ENCODE assay signal across 8 cellular contexts in the genomic region with DNA sequence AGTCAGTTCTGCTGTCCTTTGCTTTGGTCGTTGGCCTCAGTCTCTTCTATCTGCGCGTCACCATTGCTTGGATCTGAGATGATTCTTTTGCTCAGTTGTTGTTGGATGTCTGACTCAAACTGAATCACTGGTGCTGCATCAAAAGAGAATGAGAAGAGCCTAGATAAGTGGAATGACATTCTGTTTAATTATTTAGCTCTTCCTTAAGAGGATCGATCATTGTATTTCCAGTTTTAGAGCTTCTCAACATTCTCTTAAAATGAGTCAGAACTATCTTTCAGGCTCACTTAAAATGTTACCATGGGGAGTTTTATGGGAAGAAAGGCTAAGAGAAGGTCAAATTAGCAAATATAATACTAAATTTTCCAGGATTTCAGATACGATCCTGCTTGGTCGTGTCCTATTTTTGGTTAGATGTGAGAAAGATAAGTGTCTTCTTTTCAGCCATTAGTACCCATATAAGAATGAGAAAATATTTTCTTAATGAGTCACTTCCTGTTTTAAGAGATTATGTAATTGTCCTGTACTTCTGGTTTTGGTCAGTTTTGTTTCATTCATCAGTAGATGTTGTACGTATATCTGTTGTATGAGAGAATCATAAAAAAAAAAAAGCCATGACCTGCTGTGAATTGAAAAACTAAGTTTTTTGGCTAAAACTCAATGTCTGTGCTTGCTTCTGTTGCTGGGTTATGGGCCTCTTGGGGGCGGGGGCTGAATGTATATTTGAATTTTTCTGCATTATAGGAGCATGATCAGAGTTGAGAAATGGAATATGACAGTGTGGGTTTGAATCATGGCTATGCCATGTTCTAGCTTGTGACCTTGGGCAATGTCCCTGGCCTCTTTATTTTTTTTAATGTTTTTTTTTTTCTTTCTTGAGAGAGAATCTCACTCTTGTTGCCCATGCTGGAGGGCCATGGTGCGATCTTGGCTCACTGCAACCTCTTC. TPM values are rescaled to one million over a fixed set of nuclear protein-coding genes. Genes with fewer than 3 reads are reported as not detected.
DNase-seq lines count a peak whose midpoint lies in the region; ATAC-seq and TF ChIP-seq lines count a peak whose summit lies in the region.

No MANE protein-coding gene starts in this region.

- H3K27ac Mint-ChIP-seq in IgD-negative memory B cell (peak overlapping the region; percentile 88 to 95 (median 94)), type B pancreatic cell (peak overlapping the region; percentile 88)
- peak overlapping the region; percentile 81 for H3K27ac Mint-ChIP-seq in activated naive CD8-positive, alpha-beta T cell treated with anti-CD3 and anti-CD28 coated beads, Interleukin-2, amount 50 U/mL, for 24 hours

- no peak for DNase-seq in activated naive CD8-positive, alpha-beta T cell treated with anti-CD3 and anti-CD28 coated beads, Interleukin-2, amount 50 U/mL, for 24 hours
- DNase-seq in kidney epithelial cell (ENCODE audit: low read depth) = peak; percentile 85
- no peak for DNase-seq in type B pancreatic cell (ENCODE audit: extremely low spot score, unreplicated experiment)
- no peak for DNase-seq in NCI-H345 treated with DMSO at 0.1 percent for 48 hours (lab: John Stamatoyannopoulos, UW; ENCODE audit: unreplicated experiment)
- no peak for DNase-seq in COLO668 (lab: John Stamatoyannopoulos, UW; ENCODE audit: unreplicated experiment)

- no peaks in the 10 kb centered on the region for H3K27me3 ChIP-seq in DOHH2 (ENCODE audit: control insufficient read depth, low read length)
- no peaks in the 10 kb centered on the region for H3K27me3 ChIP-seq in kidney epithelial cell (ENCODE audit: control insufficient read depth, insufficient read depth, low read length)

- no peak for TF ChIP-seq CTCF in DOHH2 (IDR thresholded peaks at IDR 0.05; ENCODE audit: low read depth, low read length, poor library complexity, severe bottlenecking)
- no peak for TF ChIP-seq CTCF in kidney epithelial cell (IDR thresholded peaks at IDR 0.05; ENCODE audit: insufficient read depth, low read length, poor library complexity, severe bottlenecking)
- no peak for TF ChIP-seq CTCF in type B pancreatic cell (conservative IDR thresholded peaks at IDR 0.05)

- H3K4me3 Mint-ChIP-seq in IgD-negative memory B cell (peak overlapping the region in 2 of 4 donors; percentile 70 to 84), type B pancreatic cell (peak overlapping the region; percentile 46)
- no peak overlapping the region for H3K4me3 Mint-ChIP-seq in activated naive CD8-positive, alpha-beta T cell treated with anti-CD3 and anti-CD28 coated beads, Interleukin-2, amount 50 U/mL, for 24 hours

- no peaks in the 10 kb centered on the region for H3K79me2 ChIP-seq in DOHH2 (ENCODE audit: control insufficient read depth, low read length)

- no peaks in the 10 kb centered on the region for H3K9me3 ChIP-seq in DOHH2 (ENCODE audit: control insufficient read depth, insufficient read depth, low read length)

- H3K4me1 ChIP-seq in DOHH2 (ENCODE audit: control insufficient read depth, low read length) = peaks cover 18% of the 10 kb centered on the region

- no peaks in the 10 kb centered on the region for H4K20me1 ChIP-seq in DOHH2 (ENCODE audit: control insufficient read depth, insufficient read depth, low read depth, low read length)

- no peaks in the 10 kb centered on the region for H3K9me3 Mint-ChIP-seq in IgD-negative memory B cell
- no peaks in the 10 kb centered on the region for H3K9me3 Mint-ChIP-seq in activated naive CD8-positive, alpha-beta T cell treated with anti-CD3 and anti-CD28 coated beads, Interleukin-2, amount 50 U/mL, for 24 hours
- no peaks in the 10 kb centered on the region for H3K9me3 Mint-ChIP-seq in type B pancreatic cell

- H3K4me1 Mint-ChIP-seq in IgD-negative memory B cell = peaks cover 30 to 42% (median 41%) of the 10 kb centered on the region in 3 donors
- H3K4me1 Mint-ChIP-seq in activated naive CD8-positive, alpha-beta T cell treated with anti-CD3 and anti-CD28 coated beads, Interleukin-2, amount 50 U/mL, for 24 hours = peaks cover 54% of the 10 kb centered on the region
- peaks cover 17% of the 10 kb centered on the region for H3K4me1 Mint-ChIP-seq in type B pancreatic cell (ENCODE audit: unreplicated experiment)

- 0 out of 2 replicates have a peak overlapping the region, but pooled peaks have one; percentile 4 for H3K4me2 ChIP-seq in DOHH2 (ENCODE audit: low read length)

- H3K27me3 Mint-ChIP-seq in IgD-negative memory B cell (no peaks in the 10 kb centered on the region), type B pancreatic cell (no peaks in the 10 kb centered on the region)
- no peaks in the 10 kb centered on the region for H3K27me3 Mint-ChIP-seq in activated naive CD8-positive, alpha-beta T cell treated with anti-CD3 and anti-CD28 coated beads, Interleukin-2, amount 50 U/mL, for 24 hours

- H3K27ac ChIP-seq in DOHH2 (ENCODE audit: low read depth, low read length) = no peak overlapping the region

- H3K9me2 ChIP-seq in DOHH2 (replicated peaks; ENCODE audit: control insufficient read depth, low read length) = no peaks in the 10 kb centered on the region

- H3K4me3 ChIP-seq in DOHH2 (ENCODE audit: low read length) = no peak overlapping the region
- no peak overlapping the region for H3K4me3 ChIP-seq in kidney epithelial cell (ENCODE audit: low read depth, low read length)

- H3K36me3 Mint-ChIP-seq in IgD-negative memory B cell (peaks cover 15% of the 10 kb centered on the region), type B pancreatic cell (peaks cover 7% of the 10 kb centered on the region)
- peaks cover 73% of the 10 kb centered on the region for H3K36me3 Mint-ChIP-seq in activated naive CD8-positive, alpha-beta T cell treated with anti-CD3 and anti-CD28 coated beads, Interleukin-2, amount 50 U/mL, for 24 hours (ENCODE audit: low read depth)

- H3K36me3 ChIP-seq in DOHH2 (ENCODE audit: control insufficient read depth, low read length) = no peaks in the 10 kb centered on the region
- H3K36me3 ChIP-seq in kidney epithelial cell (ENCODE audit: control insufficient read depth, insufficient read depth, low read length) = peaks cover 1% of the 10 kb centered on the region

- ATAC-seq in GM21528 (IDR thresholded peaks at IDR 0.05; ENCODE audit: low FRiP score, unreplicated experiment) = peak; percentile 86
- ATAC-seq in activated naive CD8-positive, alpha-beta T cell treated with anti-CD3 and anti-CD28 coated beads, Interleukin-2, amount 50 U/mL, for 24 hours = peak; percentile 42

- no peaks in the 10 kb centered on the region for H3F3A ChIP-seq in DOHH2 (ENCODE audit: control insufficient read depth, insufficient read depth)

RNA-seq across cellular contexts. Expression of gene CASP10, which starts 31.5 kb away (rescaled TPM):
- polyA plus RNA-seq in IgD-negative memory B cell = 14.9 TPM
- total RNA-seq in kidney epithelial cell (1.5 and 2.5 TPM in 2 replicates), type B pancreatic cell (ENCODE audit: low replicate concordance) (1.6 and 3.6 TPM in 2 replicates)

RNA-seq across cellular contexts. Expression of gene CFLAR, which starts 35.4 kb away (rescaled TPM):
- 104 TPM for polyA plus RNA-seq in IgD-negative memory B cell
- 98.4 and 99.7 TPM in 2 replicates for total RNA-seq in kidney epithelial cell
- 26.5 and 58.5 TPM in 2 replicates for total RNA-seq in type B pancreatic cell (ENCODE audit: low replicate concordance)
